8 cellular contexts compared by ENCODE assay signal in genomic region chr12:56634242-56634836, GRCh38. TPM values are rescaled to one million over a fixed set of nuclear protein-coding genes. Genes with fewer than 3 reads are reported as not detected.
DNase-seq lines count a peak whose midpoint lies in the region; ATAC-seq and TF ChIP-seq lines count a peak whose summit lies in the region.

No MANE protein-coding gene starts in this region.

- peak overlapping the region; percentile 98 for H3K27ac ChIP-seq in prostate gland

- H3K9me3 ChIP-seq in prostate gland, result no peaks in the 10 kb centered on the region

- peak; percentile 31 for DNase-seq in activated CD4-positive, alpha-beta T cell treated with anti-CD3 and anti-CD28 coated beads for 4 hours
- no peak for DNase-seq in activated CD4-positive, alpha-beta T cell treated with anti-CD3 and anti-CD28 coated beads for 1 hour
- peak; percentile 55 for DNase-seq in NCI-H2196 treated with DMSO at 0.1 percent for 48 hours (lab: John Stamatoyannopoulos, UW; ENCODE audit: unreplicated experiment)
- peak; percentile 31 for DNase-seq in activated naive CD4-positive, alpha-beta T cell treated with anti-CD3 and anti-CD28 coated beads, Interleukin-2, amount 50 U/mL, for 16 hours
- DNase-seq in left cardiac atrium, result peak; percentile 40
- DNase-seq in prostate gland (ENCODE audit: low spot score), result peak; percentile 77
- no peak for DNase-seq in NCI-H1092 (lab: John Stamatoyannopoulos, UW)

- WGBS in prostate gland, result under 1% methylated on average over 27 of the region's 27 CpGs

- TF ChIP-seq CTCF in prostate gland (IDR thresholded peaks at IDR 0.05), result no peak

- no peak for ATAC-seq in left cardiac atrium
- ATAC-seq in HG02610 (IDR thresholded peaks at IDR 0.05; ENCODE audit: unreplicated experiment), result no peak

- H3K36me3 ChIP-seq in prostate gland, result peaks cover 0 to 16% of the 10 kb centered on the region in 2 donors

- H3K27me3 ChIP-seq in prostate gland (replicated peaks; ENCODE audit: insufficient read depth), result no peaks in the 10 kb centered on the region

- H3K4me1 ChIP-seq in prostate gland (replicated peaks), result peaks cover 26% of the 10 kb centered on the region

- TF ChIP-seq POLR2A in prostate gland (IDR thresholded peaks at IDR 0.05), result peak; percentile 86

- peak overlapping the region; percentile 68 to 85 for H3K4me3 ChIP-seq in prostate gland

- intact Hi-C loops in left cardiac atrium (cut with DNase I) (loop anchor here in 1 of 2 donors (5.0 kb wide), 1 partner anchor 112 kb away; the partner anchor contains the start of gene RBMS2), prostate gland (cut with DNase I) (loop anchor here (5.0 to 10.0 kb wide), 3 partner anchors 42 to 450 kb away; partner anchors contain the start of genes NAB2 and NACA)

RNA-seq across cellular contexts. Expression of gene BAZ2A, which starts 4.2 kb away (rescaled TPM):
- total RNA-seq in left cardiac atrium, result 10 to 100 TPM; 38.3 to 54.1 TPM
- total RNA-seq in prostate gland, result 100 to 1,000 TPM in 1 of 2 donors, 10 to 100 TPM in 1; 48.7 to 143 TPM

RNA-seq across cellular contexts. Expression of gene ATP5F1B, which starts 11.4 kb away (rescaled TPM):
- total RNA-seq in left cardiac atrium, result 1,000 to 10,000 TPM; 1,539 to 1,844 TPM
- total RNA-seq in prostate gland, result 100 to 1,000 TPM; 372 to 401 TPM

RNA-seq across cellular contexts. Expression of gene PTGES3, which starts 53.7 kb away (rescaled TPM):
- total RNA-seq in left cardiac atrium, result 100 to 1,000 TPM; 126 to 138 TPM
- total RNA-seq in prostate gland, result 100 to 1,000 TPM in 1 of 2 donors, 10 to 100 TPM in 1; 94.6 to 125 TPM

Comparison
In these comparisons a context has a peak if more than half of its experiments do, and no peak if none do; other contexts are left out.
1. DNase-seq: peak in activated CD4-positive, alpha-beta T cell treated with anti-CD3 and anti-CD28 coated beads for 4 hours (2 of 2), NCI-H2196 treated with DMSO at 0.1 percent for 48 hours (single experiment), activated naive CD4-positive, alpha-beta T cell treated with anti-CD3 and anti-CD28 coated beads, Interleukin-2, amount 50 U/mL, for 16 hours (single experiment), left cardiac atrium (single experiment) and prostate gland (single experiment); none in activated CD4-positive, alpha-beta T cell treated with anti-CD3 and anti-CD28 coated beads for 1 hour (single experiment) and NCI-H1092 (single experiment).